In the genomic region with DNA sequence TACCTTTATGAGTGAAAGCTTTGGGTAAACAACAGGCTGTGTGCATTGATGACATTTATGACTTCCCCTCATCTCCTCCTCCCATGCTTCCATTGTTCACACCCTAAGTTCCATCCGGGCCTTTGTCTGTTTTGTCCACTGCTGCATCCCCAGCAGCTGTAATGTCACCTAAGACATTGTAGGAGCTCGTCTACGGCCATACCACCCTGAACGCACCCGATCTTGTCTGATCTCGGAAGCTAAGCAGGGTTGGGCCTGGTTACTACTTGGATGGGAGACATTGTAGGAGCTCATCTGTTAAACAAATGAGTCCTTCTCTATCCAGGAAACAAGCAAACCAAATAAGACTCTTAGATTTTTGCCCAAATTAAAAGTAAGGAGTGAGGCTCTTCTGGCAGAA, we compare ENCODE assay signal across 11 cellular contexts.
"Had no signal": no experiment of that assay in that cellular context is flagged by ENCODE, and none has a peak within 500 bp of the region (broad histone marks: within the 10 kb centered on the region; RNA-seq: fewer than 3 reads in every experiment).

No MANE protein-coding gene starts in this region.

- H3K27me3 Mint-ChIP-seq: activated B cell treated with CpG ODN at 0.5 μM for 24 hours had no signal

- H3K4me3 Mint-ChIP-seq: activated B cell treated with CpG ODN at 0.5 μM for 24 hours; activated T-helper 1 cell treated with anti-CD3 and anti-CD28 coated beads, Interleukin-12 subunit alpha, Interleukin-12 subunit beta, Interleukin-2, Interleukin-4 antibody, amounts not matched to agents 30 ng/mL and 10 ng/mL and 1 ng/mL, durations not matched to agents 14 hours and 24 hours and 36 hours had no signal

- DNase-seq: activated B cell treated with CpG ODN at 0.5 μM for 24 hours; activated CD4-positive, alpha-beta T cell treated with anti-CD3 and anti-CD28 coated beads for 48 hours; activated CD8-positive, alpha-beta memory T cell treated with anti-CD3 and anti-CD28 coated beads, Interleukin-2, amount 50 U/mL, for 48 hours; activated naive CD4-positive, alpha-beta T cell treated with Interleukin-2 at 50 U/mL for 16 hours; islet precursor cell; pancreas; stimulated activated CD4-positive, alpha-beta T cell treated with anti-CD3 and anti-CD28 coated beads, Interleukin-12 subunit alpha, Interleukin-12 subunit beta, amount 100 ng/mL, for 4 hours; stimulated activated CD4-positive, alpha-beta T cell treated with anti-CD3 and anti-CD28 coated beads, Interleukin-2, amount 100 ng/mL, for 24 hours had no signal

- ATAC-seq: gastroesophageal sphincter, left lobe of liver, pancreas had no signal

- H3K27ac Mint-ChIP-seq: activated B cell treated with CpG ODN at 0.5 μM for 24 hours; activated T-helper 1 cell treated with anti-CD3 and anti-CD28 coated beads, Interleukin-12 subunit alpha, Interleukin-12 subunit beta, Interleukin-2, Interleukin-4 antibody, amounts not matched to agents 30 ng/mL and 10 ng/mL and 1 ng/mL, durations not matched to agents 14 hours and 24 hours and 36 hours had no signal

- H3K9me3 Mint-ChIP-seq: activated B cell treated with CpG ODN at 0.5 μM for 24 hours; activated T-helper 1 cell treated with anti-CD3 and anti-CD28 coated beads, Interleukin-12 subunit alpha, Interleukin-12 subunit beta, Interleukin-2, Interleukin-4 antibody, amounts not matched to agents 30 ng/mL and 10 ng/mL and 1 ng/mL, durations not matched to agents 14 hours and 24 hours and 36 hours had no signal
